In genomic region chr6:126143650-126144260, GRCh38 we compare ENCODE assay signal across 19 cellular contexts.
DNase-seq lines count a peak whose midpoint lies in the region; ATAC-seq and TF ChIP-seq lines count a peak whose summit lies in the region.
"Had no signal": no experiment of that assay in that cellular context is flagged by ENCODE, and none has a peak within 500 bp of the region (broad histone marks: within the 10 kb centered on the region; RNA-seq: fewer than 3 reads in every experiment).

No MANE protein-coding gene starts in this region.

- no peak overlapping the region for H3K27ac Mint-ChIP-seq in endodermal cell
- H3K27ac Mint-ChIP-seq: activated CD4-positive, alpha-beta memory T cell treated with anti-CD3 and anti-CD28 coated beads for 36 hours; activated naive CD8-positive, alpha-beta T cell treated with anti-CD3 and anti-CD28 coated beads, Interleukin-2, amount 50 U/mL, for 24 hours; CD4-positive, alpha-beta memory T cell; stimulated activated naive B cell treated with anti-CD40 and anti-IgM and Interleukin-4, amounts not matched to agents 10 μg/mL and 1 μg/mL and 100 μg/mL, for 72 hours had no signal

- H3K9ac ChIP-seq in HUES64 (ENCODE audit: low read depth, low read length): peak overlapping the region; percentile 12; the same call in 1 of the 2 replicates
- H3K9ac ChIP-seq in endodermal cell (ENCODE audit: extremely low read depth, low read length, poor library complexity, severe bottlenecking): no peak overlapping the region

- H3K4me3 Mint-ChIP-seq in endodermal cell: no peak overlapping the region
- H3K4me3 Mint-ChIP-seq: activated CD4-positive, alpha-beta memory T cell treated with anti-CD3 and anti-CD28 coated beads for 36 hours; activated naive CD8-positive, alpha-beta T cell treated with anti-CD3 and anti-CD28 coated beads, Interleukin-2, amount 50 U/mL, for 24 hours; CD4-positive, alpha-beta memory T cell; stimulated activated naive B cell treated with anti-CD40 and anti-IgM and Interleukin-4, amounts not matched to agents 10 μg/mL and 1 μg/mL and 100 μg/mL, for 72 hours had no signal

- H3K9me3 Mint-ChIP-seq in endodermal cell: peaks cover 2% of the 10 kb centered on the region
- H3K9me3 Mint-ChIP-seq: activated naive CD8-positive, alpha-beta T cell treated with anti-CD3 and anti-CD28 coated beads, Interleukin-2, amount 50 U/mL, for 24 hours; stimulated activated naive B cell treated with anti-CD40 and anti-IgM and Interleukin-4, amounts not matched to agents 10 μg/mL and 1 μg/mL and 100 μg/mL, for 72 hours had no signal

- H3K27me3 Mint-ChIP-seq in endodermal cell (ENCODE audit: insufficient read depth): no peaks in the 10 kb centered on the region
- H3K27me3 Mint-ChIP-seq: activated CD4-positive, alpha-beta memory T cell treated with anti-CD3 and anti-CD28 coated beads for 36 hours; activated naive CD8-positive, alpha-beta T cell treated with anti-CD3 and anti-CD28 coated beads, Interleukin-2, amount 50 U/mL, for 24 hours; stimulated activated naive B cell treated with anti-CD40 and anti-IgM and Interleukin-4, amounts not matched to agents 10 μg/mL and 1 μg/mL and 100 μg/mL, for 72 hours had no signal

- ATAC-seq in HG03342 (IDR thresholded peaks at IDR 0.05; ENCODE audit: unreplicated experiment) (no peak), GM18505 (IDR thresholded peaks at IDR 0.05; ENCODE audit: unreplicated experiment) (no peak)
- ATAC-seq: activated naive CD8-positive, alpha-beta T cell treated with anti-CD3 and anti-CD28 coated beads, Interleukin-2, amount 50 U/mL, for 24 hours; HepG2; stimulated activated naive B cell treated with anti-CD40 and anti-IgM and Interleukin-4, amounts not matched to agents 10 μg/mL and 1 μg/mL and 100 μg/mL, for 72 hours had no signal

- WGBS in HUES64: 96% methylated on average over 3 of the region's 3 CpGs
- 79 to 83% methylated on average over 2 to 3 of the region's 3 CpGs for WGBS in endodermal cell (ENCODE audit: insufficient coverage in 1 of 2, insufficient read length in 1 of 2), 2 experiments

- H3K4me3 ChIP-seq in HUES64 (ENCODE audit: low read length): no peak overlapping the region
- H3K4me3 ChIP-seq in endodermal cell (ENCODE audit: low read length): no peak overlapping the region
- H3K4me3 ChIP-seq: cardiac muscle cell, dorsolateral prefrontal cortex had no signal

- TF ChIP-seq POLR2A in GM18505 (IDR thresholded peaks at IDR 0.05; ENCODE audit: borderline replicate concordance, extremely low read depth, insufficient read depth, insufficient read length): no peak

- peak; percentile 95 for DNase-seq in NCI-H69 (lab: John Stamatoyannopoulos, UW)
- no peak for DNase-seq in endodermal cell
- DNase-seq in putamen (ENCODE audit: low spot score): peak; percentile 38
- DNase-seq in COLO668 (lab: John Stamatoyannopoulos, UW; ENCODE audit: unreplicated experiment): no peak
- DNase-seq: activated CD4-positive, alpha-beta memory T cell treated with anti-CD3 and anti-CD28 coated beads for 36 hours; activated effector memory CD4-positive, alpha-beta T cell treated with anti-CD3 and anti-CD28 coated beads, Interleukin-2, amount 50 U/mL, for 16 hours; activated naive CD8-positive, alpha-beta T cell treated with anti-CD3 and anti-CD28 coated beads, Interleukin-2, amount 50 U/mL, for 24 hours; CD4-positive, alpha-beta memory T cell; dorsolateral prefrontal cortex; kidney; stimulated activated CD4-positive, alpha-beta T cell treated with anti-CD3 and anti-CD28 coated beads, Interleukin-1b, Interleukin-23, amount 100 ng/mL, for 48 hours; stimulated activated naive B cell treated with anti-CD40 and anti-IgM and Interleukin-4, amounts not matched to agents 10 μg/mL and 1 μg/mL and 100 μg/mL, for 72 hours; T-helper 2 cell had no signal

- H3K4me1 Mint-ChIP-seq in endodermal cell: no peaks in the 10 kb centered on the region
- H3K4me1 Mint-ChIP-seq: activated naive CD8-positive, alpha-beta T cell treated with anti-CD3 and anti-CD28 coated beads, Interleukin-2, amount 50 U/mL, for 24 hours; CD4-positive, alpha-beta memory T cell; stimulated activated naive B cell treated with anti-CD40 and anti-IgM and Interleukin-4, amounts not matched to agents 10 μg/mL and 1 μg/mL and 100 μg/mL, for 72 hours had no signal

- TF ChIP-seq CTCF in endodermal cell (conservative IDR thresholded peaks at IDR 0.05): no peak

- H3K36me3 ChIP-seq in HUES64 (ENCODE audit: insufficient read depth, low read length) (no peaks in the 10 kb centered on the region), endodermal cell (ENCODE audit: control insufficient read depth, insufficient read depth, low read length) (no peaks in the 10 kb centered on the region)
- H3K36me3 ChIP-seq: cardiac muscle cell had no signal

- H3K9me3 ChIP-seq in HUES64 (ENCODE audit: insufficient read depth, low read depth, low read length) (peaks cover 5% of the 10 kb centered on the region; the same call in 1 of the 2 replicates), endodermal cell (ENCODE audit: control insufficient read depth, low read length) (peaks cover 8% of the 10 kb centered on the region)

- H3K27me3 ChIP-seq in HUES64 (ENCODE audit: insufficient read depth, low read length) (no peaks in the 10 kb centered on the region), endodermal cell (ENCODE audit: control insufficient read depth, insufficient read depth, low read length, poor library complexity, severe bottlenecking) (peaks cover under 1% of the 10 kb centered on the region)
- H3K27me3 ChIP-seq: cardiac muscle cell, dorsolateral prefrontal cortex had no signal

- no peak overlapping the region; the same call in 1 of the 2 replicates for H3K27ac ChIP-seq in HUES64 (ENCODE audit: low read depth, low read length)
- peak overlapping the region; percentile 89 for H3K27ac ChIP-seq in endodermal cell (ENCODE audit: low read depth, low read length)
- H3K27ac ChIP-seq: cardiac muscle cell, dorsolateral prefrontal cortex, epithelial cell of prostate had no signal

- H3K4me1 ChIP-seq in HUES64 (ENCODE audit: insufficient read depth, low read length) (peaks cover 31% of the 10 kb centered on the region; the same call in 1 of the 2 replicates), endodermal cell (ENCODE audit: control insufficient read depth, insufficient read depth, low read length) (no peaks in the 10 kb centered on the region)

- no peaks in the 10 kb centered on the region for H3K36me3 Mint-ChIP-seq in endodermal cell (ENCODE audit: low read depth)
- H3K36me3 Mint-ChIP-seq: activated CD4-positive, alpha-beta memory T cell treated with anti-CD3 and anti-CD28 coated beads for 36 hours had no signal

Comparison
In these comparisons a context has a peak if more than half of its experiments do, and no peak if none do; other contexts are left out.
1. DNase-seq: peak in NCI-H69 (single experiment) and putamen (single experiment); none in endodermal cell (single experiment) and COLO668 (single experiment).